In genomic region chr1:31335007-31335406, GRCh38 we compare ENCODE assay signal across 10 cellular contexts. TPM values are rescaled to one million over a fixed set of nuclear protein-coding genes. Genes with fewer than 3 reads are reported as not detected.
DNase-seq lines count a peak whose midpoint lies in the region; ATAC-seq, FAIRE-seq and TF ChIP-seq lines count a peak whose summit lies in the region.
"Had no signal": no experiment of that assay in that cellular context is flagged by ENCODE, and none has a peak within 500 bp of the region (broad histone marks: within the 10 kb centered on the region; RNA-seq: fewer than 3 reads in every experiment).

No MANE protein-coding gene starts in this region.

- no peaks in the 10 kb centered on the region for H3F3A ChIP-seq in Loucy (ENCODE audit: low read depth)

- H3K27me3 ChIP-seq in Loucy (ENCODE audit: insufficient read depth, low read length, poor library complexity, severe bottlenecking) (no peaks in the 10 kb centered on the region), SJCRH30 (no peaks in the 10 kb centered on the region), small intestine (ENCODE audit: control insufficient read depth in 2 of 2, insufficient read depth in 2 of 2, low read length in 2 of 2) (no peaks in the 10 kb centered on the region)

- no peak for FAIRE-seq in small intestine (lab: Jason Lieb, UNC)

- no peak overlapping the region for H2AFZ ChIP-seq in Loucy (ENCODE audit: low read length)

- TF ChIP-seq CTCF in Loucy (conservative IDR thresholded peaks at IDR 0.05; ENCODE audit: low read length) (peak; percentile 73), fibroblast of villous mesenchyme (IDR thresholded peaks at IDR 0.05; ENCODE audit: insufficient read depth, low read depth, low read length) (peak; percentile 62)

- DNase-seq in DMS79 treated with DMSO at 0.1 percent for 48 hours (lab: John Stamatoyannopoulos, UW) = peak; percentile 9
- DNase-seq in DMS79 (lab: John Stamatoyannopoulos, UW) = no peak
- peak; percentile 16 to 58 for DNase-seq in SJCRH30
- DNase-seq in fibroblast of villous mesenchyme (ENCODE audit: low read depth) = peak; percentile 65
- peak; percentile 56 for DNase-seq in small intestine
- DNase-seq in GM19238 (ENCODE audit: insufficient read length, low spot score) = no peak

- H3K4me1 ChIP-seq in Loucy (ENCODE audit: insufficient read depth, low read length, poor library complexity, severe bottlenecking) (no peaks in the 10 kb centered on the region), SJCRH30 (no peaks in the 10 kb centered on the region), small intestine (ENCODE audit: control insufficient read depth in 2 of 2, insufficient read depth in 1 of 2, low read depth in 1 of 2, low read length in 1 of 2) (no peaks in the 10 kb centered on the region)

- peaks cover 8% of the 10 kb centered on the region; the same call in 1 of the 2 replicates for H3K36me3 ChIP-seq in Loucy (ENCODE audit: insufficient read depth, low read length)
- peaks cover 2% of the 10 kb centered on the region for H3K36me3 ChIP-seq in SJCRH30
- H3K36me3 ChIP-seq in small intestine (ENCODE audit: control insufficient read depth in 2 of 2, insufficient read depth in 2 of 2, low read length in 2 of 2) = peaks cover 2% of the 10 kb centered on the region in 2 donors

- H3K9me3 ChIP-seq in Loucy (ENCODE audit: insufficient read depth, low read depth, low read length) = no peaks in the 10 kb centered on the region
- no peaks in the 10 kb centered on the region for H3K9me3 ChIP-seq in SJCRH30 (replicated peaks)
- H3K9me3 ChIP-seq in small intestine (ENCODE audit: control insufficient read depth, low read depth) = no peaks in the 10 kb centered on the region

- H3K4me3 ChIP-seq in Loucy (ENCODE audit: low read length, poor library complexity, severe bottlenecking) (no peak overlapping the region), SJCRH30 (no peak overlapping the region), fibroblast of villous mesenchyme (ENCODE audit: low read depth, low read length) (no peak overlapping the region), small intestine (ENCODE audit: low read depth in 1 of 2, low read length in 2 of 2) (no peak overlapping the region)
- H3K4me3 ChIP-seq: skin epidermis had no signal

- H3K9me2 ChIP-seq in Loucy (replicated peaks; ENCODE audit: low read depth, low read length) = no peaks in the 10 kb centered on the region

- no peak for ATAC-seq in GM21619 (IDR thresholded peaks at IDR 0.05; ENCODE audit: unreplicated experiment)

- H3K27ac ChIP-seq in SJCRH30 (no peak overlapping the region), small intestine (ENCODE audit: low read depth in 1 of 2, low read length in 1 of 2) (no peak overlapping the region)
- H3K27ac ChIP-seq: skin epidermis had no signal

- no peak overlapping the region for H3K9ac ChIP-seq in Loucy (ENCODE audit: low read depth, low read length, poor library complexity, severe bottlenecking)

- no peaks in the 10 kb centered on the region for H4K20me1 ChIP-seq in Loucy (ENCODE audit: insufficient read depth, low read length, poor library complexity, severe bottlenecking)

- no peaks in the 10 kb centered on the region for H3K79me2 ChIP-seq in Loucy (ENCODE audit: insufficient read depth, low read length)

- no peak overlapping the region for H3K4me2 ChIP-seq in Loucy (ENCODE audit: low read depth, low read length, poor library complexity, severe bottlenecking)

RNA-seq across cellular contexts. Expression of gene FABP3, which starts 37.9 kb away (rescaled TPM):
- 3.6 and 6.1 TPM in 2 replicates for total RNA-seq in SJCRH30 (2014; rRNA removed; shearing (Covaris generic))
- total RNA-seq in fibroblast of villous mesenchyme = 54.8 and 89.9 TPM in 2 replicates
- 10 to 100 TPM; 10.7 to 63.8 (median 16.4) TPM for polyA plus RNA-seq in small intestine
- total RNA-seq: activated CD8-positive, alpha-beta memory T cell treated with anti-CD3 and anti-CD28 coated beads for 36 hours had no signal

RNA-seq across cellular contexts. Expression of gene ZCCHC17, which starts 38.2 kb away (rescaled TPM):
- total RNA-seq in SJCRH30 (2014; rRNA removed; shearing (Covaris generic)) = 44.9 and 46.5 TPM in 2 replicates
- 25.4 and 45.3 TPM in 2 replicates for total RNA-seq in fibroblast of villous mesenchyme
- polyA plus RNA-seq in small intestine = 10 to 100 TPM; 21.1 to 28.1 (median 22.1) TPM

RNA-seq across cellular contexts. Expression of gene SNRNP40, which starts 38.4 kb away (rescaled TPM):
- total RNA-seq in SJCRH30 (2014; rRNA removed; shearing (Covaris generic)) = 262 and 267 TPM in 2 replicates
- total RNA-seq in fibroblast of villous mesenchyme = 85.7 and 114 TPM in 2 replicates
- 10 to 100 TPM; 14.8 to 35.8 (median 19.5) TPM for polyA plus RNA-seq in small intestine

Comparison
In these comparisons a context has a peak if more than half of its experiments do, and no peak if none do; other contexts are left out.
1. DNase-seq: peak in DMS79 treated with DMSO at 0.1 percent for 48 hours (single experiment), SJCRH30 (2 of 2), fibroblast of villous mesenchyme (single experiment) and small intestine (single experiment); none in DMS79 (single experiment) and GM19238 (single experiment).